In genomic region chr2:171478345-171478744, GRCh38 we compare ENCODE assay signal across 18 cellular contexts. TPM values are rescaled to one million over a fixed set of nuclear protein-coding genes. Genes with fewer than 3 reads are reported as not detected.
A peak's percentile ranks its signal among the peaks of the same experiment; 100 is the strongest.
DNase-seq lines count a peak whose midpoint lies in the region; ATAC-seq and TF ChIP-seq lines count a peak whose summit lies in the region.
"Had no signal": no experiment of that assay in that cellular context is flagged by ENCODE, and none has a peak within 500 bp of the region (broad histone marks: within the 10 kb centered on the region; RNA-seq: fewer than 3 reads in every experiment).

No MANE protein-coding gene starts in this region.

- DNase-seq in AG09309 (ENCODE audit: low read depth) (peak; percentile 4), OCI-M1 (lab: John Stamatoyannopoulos, UW) (peak; percentile 3), brain microvascular endothelial cell (peak; percentile 39), left colon (no peak), NCI-H2081 (lab: John Stamatoyannopoulos, UW) (no peak), upper lobe of right lung (no peak), cerebellar nuclear complex (lab: John Stamatoyannopoulos, UW) (no peak)
- DNase-seq: activated CD4-positive, alpha-beta T cell treated with anti-CD3 and anti-CD28 coated beads, Interleukin-2, amount 50 U/mL, for 1 hour; DMS79 treated with DMSO at 0.1 percent for 48 hours; endodermal cell; MG63; NCI-H2029 treated with DMSO at 0.1 percent for 48 hours; NCI-H774; nucleus accumbens had no signal

- no peaks in the 10 kb centered on the region for H3K4me1 ChIP-seq in upper lobe of right lung
- H3K4me1 ChIP-seq: BLaER1 had no signal

- H3K27ac ChIP-seq in brain microvascular endothelial cell, result no peak overlapping the region
- H3K27ac ChIP-seq in upper lobe of right lung, result no peak overlapping the region
- H3K27ac ChIP-seq: BLaER1, RWPE1 had no signal

- in situ Hi-C loops in brain microvascular endothelial cell (cut with HindIII; ENCODE audit: low pct_ligation_motif_present, low sequenced_read_pairs), result no loop called here

- H3K4me3 ChIP-seq in AG09309 (ENCODE audit: control insufficient read depth, low read depth, low read length) (no peak overlapping the region), brain microvascular endothelial cell (ENCODE audit: low read depth, low read length) (no peak overlapping the region), upper lobe of right lung (no peak overlapping the region)
- H3K4me3 ChIP-seq: BLaER1, MG63 had no signal

- ATAC-seq in left colon, result peak; percentile 71
- no peak for ATAC-seq in upper lobe of right lung
- ATAC-seq in GM21515 (IDR thresholded peaks at IDR 0.05; ENCODE audit: unreplicated experiment), result no peak
- ATAC-seq: activated naive CD4-positive, alpha-beta T cell treated with anti-CD3 and anti-CD28 coated beads, Interleukin-2, amount 50 U/mL, for 72 hours had no signal

- intact Hi-C loops in left colon (cut with DNase I, micrococcal nuclease), result no loop called here
- intact Hi-C loops in upper lobe of right lung (cut with DNase I), result no loop called here

- TF ChIP-seq CTCF in AG09309 (IDR thresholded peaks at IDR 0.05; ENCODE audit: control insufficient read depth, insufficient read depth, low read depth, low read length, missing control alignments) (no peak), brain microvascular endothelial cell (IDR thresholded peaks at IDR 0.05; ENCODE audit: low read depth, low read length, missing control alignments) (no peak), upper lobe of right lung (IDR thresholded peaks at IDR 0.05) (no peak)

- no peaks in the 10 kb centered on the region for H3K9me3 ChIP-seq in upper lobe of right lung
- H3K9me3 ChIP-seq: BLaER1, MG63 had no signal

- H3K27me3 ChIP-seq in brain microvascular endothelial cell (replicated peaks) (no peaks in the 10 kb centered on the region), upper lobe of right lung (no peaks in the 10 kb centered on the region)
- H3K27me3 ChIP-seq: BLaER1, MG63 had no signal

- peaks cover 2% of the 10 kb centered on the region for H3K36me3 ChIP-seq in brain microvascular endothelial cell (replicated peaks)
- H3K36me3 ChIP-seq in upper lobe of right lung, result peaks cover 28% of the 10 kb centered on the region

RNA-seq across cellular contexts. Expression of gene CYBRD1, which starts 43.9 kb away (rescaled TPM):
- total RNA-seq in left colon, result 10 to 100 TPM; 46.8 to 73.1 TPM
- 313 TPM for total RNA-seq in upper lobe of right lung

RNA-seq across cellular contexts. Expression of gene DCAF17, which starts 44.3 kb away (rescaled TPM):
- total RNA-seq in left colon (10 to 100 TPM; 10.7 to 15.6 TPM), upper lobe of right lung (11.3 TPM)

RNA-seq across cellular contexts. Expression of gene METTL8, which starts 44.6 kb away (rescaled TPM):
- total RNA-seq in left colon, result 10 to 100 TPM; 17.0 to 18.0 TPM
- 18.2 TPM for total RNA-seq in upper lobe of right lung

Comparison
In these comparisons a context has a peak if more than half of its experiments do, and no peak if none do; other contexts are left out.
1. DNase-seq: peak in AG09309 (single experiment), OCI-M1 (single experiment) and brain microvascular endothelial cell (single experiment); none in left colon (0 of 2), NCI-H2081 (0 of 2), upper lobe of right lung (single experiment) and cerebellar nuclear complex (0 of 2).